In genomic region chr6:90087103-90087833, GRCh38 we compare ENCODE assay signal across 12 cellular contexts.
A peak's percentile ranks its signal among the peaks of the same experiment; 100 is the strongest.
DNase-seq lines count a peak whose midpoint lies in the region; ATAC-seq and TF ChIP-seq lines count a peak whose summit lies in the region.
"Had no signal": no experiment of that assay in that cellular context is flagged by ENCODE, and none has a peak within 500 bp of the region (broad histone marks: within the 10 kb centered on the region; RNA-seq: fewer than 3 reads in every experiment).

No MANE protein-coding gene starts in this region.

- ATAC-seq in naive B cell (ENCODE audit: low read depth in 2 of 2) = no peak
- no peak for ATAC-seq in HG03097 (IDR thresholded peaks at IDR 0.05; ENCODE audit: low FRiP score, unreplicated experiment)
- ATAC-seq in GM18868 (IDR thresholded peaks at IDR 0.05; ENCODE audit: unreplicated experiment) = no peak

- peaks cover 46 to 58% (median 49%) of the 10 kb centered on the region in 3 donors for H3K4me1 Mint-ChIP-seq in naive B cell

- TF ChIP-seq CTCF in OCI-LY7 (conservative IDR thresholded peaks at IDR 0.05; ENCODE audit: low read length) = no peak

- no peak overlapping the region for H3K4me3 ChIP-seq in OCI-LY7 (ENCODE audit: low read depth, low read length, poor library complexity, severe bottlenecking)
- H3K4me3 ChIP-seq: psoas muscle had no signal

- H3K27me3 Mint-ChIP-seq in naive B cell = no peaks in the 10 kb centered on the region

- peaks cover 23 to 35% of the 10 kb centered on the region in 2 donors for H3K36me3 Mint-ChIP-seq in naive B cell

- peaks cover 64% of the 10 kb centered on the region for H3K36me3 ChIP-seq in OCI-LY7 (ENCODE audit: insufficient read depth, low read length)

- BruUV-seq in OCI-LY7 (replicated peaks; lab: Mats Ljungman, UMichigan) = TSS peak; percentile 19

- peaks cover 47% of the 10 kb centered on the region for H3K79me2 ChIP-seq in OCI-LY7 (ENCODE audit: insufficient read depth, low read depth, low read length)

- H2AFZ ChIP-seq in OCI-LY7 (ENCODE audit: low read length) = no peak overlapping the region

- H4K20me1 ChIP-seq in OCI-LY7 (ENCODE audit: insufficient read depth, low read length) = peaks cover 5% of the 10 kb centered on the region; the same call in 1 of the 2 replicates

- H3K4me1 ChIP-seq in OCI-LY7 (ENCODE audit: insufficient read depth, low read length, poor library complexity, severe bottlenecking) = peaks cover 31% of the 10 kb centered on the region

- H3K27ac ChIP-seq in OCI-LY7 (ENCODE audit: low read depth, low read length, poor library complexity, severe bottlenecking) (no peak overlapping the region), epithelial cell of prostate (peak overlapping the region; percentile 86)
- H3K27ac ChIP-seq: C4-2B, psoas muscle had no signal

- CTCF ChIA-PET in OCI-LY7 (lab: Charles Lee; ENCODE audit: unreplicated experiment) = no interaction called here

- DNase-seq in ELR (ENCODE audit: low read depth) (peak; percentile 35), OCI-LY7 (ENCODE audit: low spot score) (no peak), epithelial cell of prostate (ENCODE audit: low read depth, low spot score) (peak; percentile 91), naive B cell (no peak), C1 segment of cervical spinal cord (lab: John Stamatoyannopoulos, UW) (no peak), amniotic stem cell (lab: John Stamatoyannopoulos, UW) (no peak)
- DNase-seq: NCI-H446 treated with DMSO at 0.1 percent for 48 hours, psoas muscle had no signal

- H3K4me2 ChIP-seq in OCI-LY7 (ENCODE audit: low read length) = no peak overlapping the region

- peak overlapping the region in 4 of 6 donors; percentile 12 to 92 (median 30) for H3K27ac Mint-ChIP-seq in naive B cell

- intact Hi-C loops in OCI-LY7 (cut with micrococcal nuclease; ENCODE audit: unreplicated experiment) = no loop called here

- no peaks in the 10 kb centered on the region for H3K9me2 ChIP-seq in OCI-LY7 (ENCODE audit: insufficient read depth, low read length)

- POLR2A ChIA-PET in OCI-LY7 (lab: Charles Lee) = interaction anchor here (1.4 kb wide), 1 partner anchor 19 kb away, joined by 3 read pairs; no protein-coding TSS in a partner anchor

- H3K9me3 Mint-ChIP-seq in naive B cell = no peaks in the 10 kb centered on the region

- H3K9me3 ChIP-seq in OCI-LY7 (ENCODE audit: low read length) = no peaks in the 10 kb centered on the region
- H3K9me3 ChIP-seq: psoas muscle had no signal

- H3K4me3 Mint-ChIP-seq in naive B cell = no peak overlapping the region
- H3K4me3 Mint-ChIP-seq: T-helper 1 cell treated with Interleukin-12 subunit alpha and Interleukin-12 subunit beta and Interleukin-4 antibody, amounts not matched to agents 30 μg/mL and 1 μg/mL, for 36 hours had no signal

Comparison
In these comparisons a context has a peak if more than half of its experiments do, and no peak if none do; other contexts are left out.
1. DNase-seq: peak in ELR (single experiment) and epithelial cell of prostate (single experiment); none in OCI-LY7 (single experiment), naive B cell (single experiment), C1 segment of cervical spinal cord (0 of 14) and amniotic stem cell (single experiment).